Comparison of ENCODE assay signal across 26 cellular contexts in the genomic region with DNA sequence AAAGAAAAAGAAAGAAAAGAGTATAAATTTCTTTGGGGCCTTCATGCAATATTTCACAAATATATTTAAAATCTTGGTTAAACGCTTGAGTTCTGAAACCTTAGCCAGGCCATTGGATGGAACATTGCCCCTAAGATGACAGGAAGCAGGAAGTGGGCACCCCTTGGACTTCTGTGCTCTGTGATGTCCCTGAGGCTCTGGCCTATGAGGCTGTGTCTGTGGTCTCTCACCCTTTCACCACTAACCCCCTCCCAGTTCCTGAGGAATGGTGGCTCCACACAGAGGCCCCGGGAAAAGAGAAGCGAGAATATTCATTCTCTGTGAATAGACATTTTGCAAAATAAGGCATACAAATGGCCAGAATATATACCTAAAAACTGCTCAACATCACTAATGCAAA.
"Had no signal": no experiment of that assay in that cellular context is flagged by ENCODE, and none has a peak within 500 bp of the region (broad histone marks: within the 10 kb centered on the region; RNA-seq: fewer than 3 reads in every experiment).

No MANE protein-coding gene starts in this region.

- H3K36me3 Mint-ChIP-seq: activated CD8-positive, alpha-beta memory T cell treated with anti-CD3 and anti-CD28 coated beads, Interleukin-2, amount 10 ng/mL, durations not matched to agents 7 days and 5 days; activated naive CD8-positive, alpha-beta T cell treated with anti-CD3 and anti-CD28 coated beads for 36 hours had no signal

- H3K9me3 Mint-ChIP-seq: activated CD4-positive, alpha-beta T cell treated with anti-CD3 and anti-CD28 coated beads, Interleukin-2, amount 10 ng/mL, durations not matched to agents 7 days and 5 days; activated naive CD8-positive, alpha-beta T cell treated with anti-CD3 and anti-CD28 coated beads for 36 hours; central memory CD8-positive, alpha-beta T cell; T-helper 2 cell treated with Interferon-gamma antibody and Interleukin-4, amounts not matched to agents 5 μg/mL and 100 μg/mL, for 36 hours had no signal

- H3K36me3 ChIP-seq: cardiac muscle cell, SJCRH30 had no signal

- H3K9me3 ChIP-seq: SJCRH30 had no signal

- H3K4me3 Mint-ChIP-seq: activated CD4-positive, alpha-beta T cell treated with anti-CD3 and anti-CD28 coated beads, Interleukin-2, amount 10 ng/mL, durations not matched to agents 7 days and 5 days; activated CD8-positive, alpha-beta memory T cell treated with anti-CD3 and anti-CD28 coated beads, Interleukin-2, amount 10 ng/mL, durations not matched to agents 7 days and 5 days; activated naive CD8-positive, alpha-beta T cell treated with anti-CD3 and anti-CD28 coated beads for 36 hours; central memory CD8-positive, alpha-beta T cell; T-helper 2 cell treated with Interferon-gamma antibody and Interleukin-4, amounts not matched to agents 5 μg/mL and 100 μg/mL, for 36 hours had no signal

- H3K9ac ChIP-seq: KMS-11 had no signal

- H3K27me3 ChIP-seq: cardiac muscle cell had no signal

- H3K4me1 ChIP-seq: SJCRH30 had no signal

- H3K4me2 ChIP-seq: KMS-11 had no signal

- H3K27ac ChIP-seq: cardiac muscle cell, KMS-11, SJCRH30, SK-N-MC had no signal

- H3K4me1 Mint-ChIP-seq: activated CD8-positive, alpha-beta memory T cell treated with anti-CD3 and anti-CD28 coated beads, Interleukin-2, amount 10 ng/mL, durations not matched to agents 7 days and 5 days; activated naive CD8-positive, alpha-beta T cell treated with anti-CD3 and anti-CD28 coated beads for 36 hours had no signal

- ATAC-seq: activated CD8-positive, alpha-beta memory T cell treated with anti-CD3 and anti-CD28 coated beads, Interleukin-2, amount 10 ng/mL, durations not matched to agents 7 days and 5 days; Panc1 had no signal

- H3K4me3 ChIP-seq: cardiac muscle cell, SJCRH30, SK-N-MC had no signal

- H3K27ac Mint-ChIP-seq: activated CD4-positive, alpha-beta T cell treated with anti-CD3 and anti-CD28 coated beads, Interleukin-2, amount 10 ng/mL, durations not matched to agents 7 days and 5 days; activated CD8-positive, alpha-beta memory T cell treated with anti-CD3 and anti-CD28 coated beads, Interleukin-2, amount 10 ng/mL, durations not matched to agents 7 days and 5 days; activated naive CD8-positive, alpha-beta T cell treated with anti-CD3 and anti-CD28 coated beads for 36 hours; T-helper 2 cell treated with Interferon-gamma antibody and Interleukin-4, amounts not matched to agents 5 μg/mL and 100 μg/mL, for 36 hours had no signal

- DNase-seq: activated CD4-positive, alpha-beta T cell treated with anti-CD3 and anti-CD28 coated beads, Interleukin-2, amount 10 ng/mL, durations not matched to agents 7 days and 5 days; activated CD4-positive, alpha-beta T cell treated with anti-CD3 and anti-CD28 coated beads, Interleukin-2, amount 50 U/mL, for 48 hours; activated CD8-positive, alpha-beta memory T cell treated with anti-CD3 and anti-CD28 coated beads for 24 hours; activated CD8-positive, alpha-beta memory T cell treated with anti-CD3 and anti-CD28 coated beads, Interleukin-2, amount 10 ng/mL, durations not matched to agents 7 days and 5 days; activated CD8-positive, alpha-beta memory T cell treated with anti-CD3 and anti-CD28 coated beads, Interleukin-2, amount 50 U/mL, for 48 hours; activated effector memory CD4-positive, alpha-beta T cell treated with anti-CD3 and anti-CD28 coated beads, Interleukin-2, amount 50 U/mL, for 16 hours; activated naive CD4-positive, alpha-beta T cell; activated naive CD4-positive, alpha-beta T cell treated with anti-CD3 and anti-CD28 coated beads, Interleukin-2, amount 50 U/mL, for 16 hours; activated naive CD8-positive, alpha-beta T cell treated with anti-CD3 and anti-CD28 coated beads for 36 hours; activated T-cell treated with anti-CD3 and anti-CD28 coated beads, Interleukin-2, amount 50 U/mL, for 48 hours; amniotic stem cell; aorta; NCI-H1092; NCI-H1436 treated with DMSO at 0.1 percent for 48 hours; NCI-H1694 treated with DMSO at 0.1 percent for 48 hours; NCI-H2029; NCI-H345; NCI-H524 treated with DMSO at 0.1 percent for 48 hours; SHP77; SJCRH30 had no signal
